In genomic region chr17:4786111-4786491, GRCh38 we compare ENCODE assay signal across 11 cellular contexts. TPM values are rescaled to one million over a fixed set of nuclear protein-coding genes. Genes with fewer than 3 reads are reported as not detected.
DNase-seq lines count a peak whose midpoint lies in the region; ATAC-seq, FAIRE-seq and TF ChIP-seq lines count a peak whose summit lies in the region.
"Had no signal": no experiment of that assay in that cellular context is flagged by ENCODE, and none has a peak within 500 bp of the region (broad histone marks: within the 10 kb centered on the region; RNA-seq: fewer than 3 reads in every experiment).

VMO1 (minus strand) TSS chr17:4786364; CDS start chr17:4786352, 12 bp downstream.

- H3K27ac ChIP-seq in kidney (ENCODE audit: low read depth in 2 of 2, low read length in 2 of 2), result no peak within 1 kb of the TSS
- H3K27ac ChIP-seq: KMS-11 had no signal

- CTCF ChIA-PET in WTC11 (lab: Charles Lee), result interaction anchor here (0.8 to 2.1 kb wide), 5 partner anchors 10 to 95 kb away, joined by 4 to 9 read pairs (median 5); partner anchors contain the start of genes ARRB2, PLD2 and PSMB6

- H3K9me3 Mint-ChIP-seq in T-helper 2 cell treated with Interferon-gamma antibody and Interleukin-4, amounts not matched to agents 5 μg/mL and 100 μg/mL, for 36 hours, result no peaks in the 10 kb centered on the region
- H3K9me3 Mint-ChIP-seq in WTC11, result no peaks in the 10 kb centered on the region
- H3K9me3 Mint-ChIP-seq in stimulated activated naive CD8-positive, alpha-beta T cell treated with anti-CD3 and anti-CD28 coated beads, Interleukin-15, amount 100 ng/mL, for 72 hours, result no peaks in the 10 kb centered on the region

- H3K9me3 ChIP-seq in kidney (ENCODE audit: control insufficient read depth in 1 of 2, low read length in 2 of 2), result no peaks in the 10 kb centered on the region

- no peaks in the 10 kb centered on the region for H3K36me3 ChIP-seq in kidney (ENCODE audit: control insufficient read depth in 1 of 2, insufficient read depth in 2 of 2, low read length in 2 of 2)

- FAIRE-seq in kidney (lab: Jason Lieb, UNC), result no peak
- FAIRE-seq: frontal cortex had no signal

- POLR2A ChIA-PET in WTC11 (lab: Charles Lee), result no interaction called here

- no peak for DNase-seq in T-helper 2 cell treated with Interferon-gamma antibody and Interleukin-4, amounts not matched to agents 5 μg/mL and 100 μg/mL, for 36 hours (ENCODE audit: low spot score)
- DNase-seq in T-helper 2 cell (no peak), WTC11 (ENCODE audit: low spot score) (peak; percentile 23), kidney (peak; percentile 84), D341Med (ENCODE audit: low spot score) (no peak), SHP77 (lab: John Stamatoyannopoulos, UW) (no peak)
- DNase-seq in stimulated activated naive CD8-positive, alpha-beta T cell treated with anti-CD3 and anti-CD28 coated beads, Interleukin-15, amount 100 ng/mL, for 72 hours, result peak in 1 of 2 donors; percentile 5
- DNase-seq: activated CD4-positive, alpha-beta T cell treated with anti-CD3 and anti-CD28 coated beads, Interleukin-2, amount 50 U/mL, for 4 hours had no signal

- peaks cover 12 to 25% of the 10 kb centered on the region in 2 donors for H3K4me1 ChIP-seq in kidney (ENCODE audit: control insufficient read depth in 1 of 2, insufficient read depth in 1 of 2, low read depth in 1 of 2, low read length in 2 of 2)

- peak within 1 kb of the TSS; percentile 34 for H3K4me3 Mint-ChIP-seq in T-helper 2 cell treated with Interferon-gamma antibody and Interleukin-4, amounts not matched to agents 5 μg/mL and 100 μg/mL, for 36 hours
- H3K4me3 Mint-ChIP-seq in WTC11, result no peak within 1 kb of the TSS
- H3K4me3 Mint-ChIP-seq in stimulated activated naive CD8-positive, alpha-beta T cell treated with anti-CD3 and anti-CD28 coated beads, Interleukin-15, amount 100 ng/mL, for 72 hours, result peak within 1 kb of the TSS; percentile 58 to 75

- H3K4me1 Mint-ChIP-seq in T-helper 2 cell treated with Interferon-gamma antibody and Interleukin-4, amounts not matched to agents 5 μg/mL and 100 μg/mL, for 36 hours (ENCODE audit: low read depth), result peaks cover 22% of the 10 kb centered on the region
- H3K4me1 Mint-ChIP-seq in WTC11, result peaks cover 33% of the 10 kb centered on the region
- peaks cover 51% of the 10 kb centered on the region for H3K4me1 Mint-ChIP-seq in stimulated activated naive CD8-positive, alpha-beta T cell treated with anti-CD3 and anti-CD28 coated beads, Interleukin-15, amount 100 ng/mL, for 72 hours

- peaks cover 62% of the 10 kb centered on the region for H3K27me3 Mint-ChIP-seq in T-helper 2 cell treated with Interferon-gamma antibody and Interleukin-4, amounts not matched to agents 5 μg/mL and 100 μg/mL, for 36 hours (ENCODE audit: low read depth)
- peaks cover 48% of the 10 kb centered on the region for H3K27me3 Mint-ChIP-seq in WTC11 (ENCODE audit: low read depth)
- peaks cover 77% of the 10 kb centered on the region for H3K27me3 Mint-ChIP-seq in stimulated activated naive CD8-positive, alpha-beta T cell treated with anti-CD3 and anti-CD28 coated beads, Interleukin-15, amount 100 ng/mL, for 72 hours

- ATAC-seq in WTC11 (no peak), GM21360 (IDR thresholded peaks at IDR 0.05; ENCODE audit: unreplicated experiment) (no peak)
- ATAC-seq in stimulated activated naive CD8-positive, alpha-beta T cell treated with anti-CD3 and anti-CD28 coated beads, Interleukin-15, amount 100 ng/mL, for 72 hours, result no peak

- peaks cover 3% of the 10 kb centered on the region for H3K36me3 Mint-ChIP-seq in T-helper 2 cell treated with Interferon-gamma antibody and Interleukin-4, amounts not matched to agents 5 μg/mL and 100 μg/mL, for 36 hours (ENCODE audit: low read depth)
- no peaks in the 10 kb centered on the region for H3K36me3 Mint-ChIP-seq in WTC11

- peak within 1 kb of the TSS in 1 of 2 donors; percentile 51 for H3K9ac ChIP-seq in kidney (ENCODE audit: low read length in 2 of 2)
- H3K9ac ChIP-seq: KMS-11 had no signal

- TF ChIP-seq CTCF in WTC11 (IDR thresholded peaks at IDR 0.05) (no peak), kidney (IDR thresholded peaks at IDR 0.05; ENCODE audit: borderline replicate concordance, extremely low read depth, insufficient read depth) (no peak)

- H3K27ac Mint-ChIP-seq in T-helper 2 cell treated with Interferon-gamma antibody and Interleukin-4, amounts not matched to agents 5 μg/mL and 100 μg/mL, for 36 hours, result no peak within 1 kb of the TSS
- peak within 1 kb of the TSS; percentile 79 for H3K27ac Mint-ChIP-seq in WTC11
- H3K27ac Mint-ChIP-seq in stimulated activated naive CD8-positive, alpha-beta T cell treated with anti-CD3 and anti-CD28 coated beads, Interleukin-15, amount 100 ng/mL, for 72 hours, result no peak within 1 kb of the TSS

- intact Hi-C loops in kidney (cut with DNase I), result loop anchor here (5.0 kb wide), 1 partner anchor 96 kb away; no protein-coding TSS in a partner anchor

- peak within 1 kb of the TSS in 1 of 2 donors; percentile 47 for H3K4me3 ChIP-seq in kidney (ENCODE audit: low read length in 2 of 2)

TF ChIP-seq in WTC11, 78 proteins besides CTCF, POLR2A, EP300 and RAD21:
- no peak for TF ChIP-seq ZBTB43 (CRISPR knock-in tag; IDR thresholded peaks at IDR 0.05)
- TF ChIP-seq MXD4 (CRISPR knock-in tag; IDR thresholded peaks at IDR 0.05; ENCODE audit: borderline replicate concordance), result no peak
- no peak for TF ChIP-seq ESRRA (CRISPR knock-in tag; IDR thresholded peaks at IDR 0.05; ENCODE audit: borderline replicate concordance)
- no peak for TF ChIP-seq OVOL2 (CRISPR knock-in tag; IDR thresholded peaks at IDR 0.05; ENCODE audit: borderline replicate concordance)
- TF ChIP-seq USF1 (CRISPR knock-in tag; IDR thresholded peaks at IDR 0.05), result no peak
- no peak for TF ChIP-seq SOX15 (CRISPR knock-in tag; IDR thresholded peaks at IDR 0.05)
- no peak for TF ChIP-seq E2F5 (CRISPR knock-in tag; IDR thresholded peaks at IDR 0.05)
- no peak for TF ChIP-seq FOXK1 (CRISPR knock-in tag; IDR thresholded peaks at IDR 0.05)
- no peak for TF ChIP-seq FOXP1 (CRISPR knock-in tag; IDR thresholded peaks at IDR 0.05; ENCODE audit: borderline replicate concordance)
- no peak for TF ChIP-seq ZNF138 (CRISPR knock-in tag; conservative IDR thresholded peaks at IDR 0.05)
- TF ChIP-seq ZBTB21 (CRISPR knock-in tag; IDR thresholded peaks at IDR 0.05; ENCODE audit: borderline replicate concordance), result no peak
- no peak for TF ChIP-seq GTF2I (CRISPR knock-in tag; conservative IDR thresholded peaks at IDR 0.05)
- TF ChIP-seq NR1H2 (CRISPR knock-in tag; IDR thresholded peaks at IDR 0.05), result no peak
- no peak for TF ChIP-seq PRDM15 (CRISPR knock-in tag; IDR thresholded peaks at IDR 0.05)
- no peak for TF ChIP-seq ZNF423 (CRISPR knock-in tag; IDR thresholded peaks at IDR 0.05)
- TF ChIP-seq RORB (CRISPR knock-in tag; IDR thresholded peaks at IDR 0.05), result no peak

RNA-seq across cellular contexts. Expression of gene VMO1, which starts in this region (rescaled TPM):
- total RNA-seq in WTC11 (2021), result 1.2 to 2.1 TPM (median 1.7 TPM) in 3 replicates
- 3.0 TPM for total RNA-seq in kidney
- 2.5 TPM for polyA plus RNA-seq in kidney (ENCODE audit: insufficient read depth, low read depth, low replicate concordance)

Comparison
In these comparisons a context has a peak if more than half of its experiments do, and no peak if none do; other contexts are left out.
1. DNase-seq: peak in WTC11 (single experiment) and kidney (single experiment); none in T-helper 2 cell treated with Interferon-gamma antibody and Interleukin-4, amounts not matched to agents 5 μg/mL and 100 μg/mL, for 36 hours (single experiment), T-helper 2 cell (0 of 5), D341Med (single experiment) and SHP77 (0 of 2).